In genomic region chr1:60621524-60621923, GRCh38 we compare ENCODE assay signal across 8 cellular contexts.
DNase-seq lines count a peak whose midpoint lies in the region; ATAC-seq and TF ChIP-seq lines count a peak whose summit lies in the region.

No MANE protein-coding gene starts in this region.

- no peak for TF ChIP-seq POLR2A in body of pancreas (IDR thresholded peaks at IDR 0.05)

- 10 to 22% methylated on average over 10 of the region's 10 CpGs for WGBS in body of pancreas, 2 donors

- no peaks in the 10 kb centered on the region for H3K36me3 ChIP-seq in body of pancreas (replicated peaks in 1 of 2; ENCODE audit: insufficient read depth in 1 of 2, low read depth in 2 of 2)

- POLR2A ChIA-PET in GM10248 (lab: Yijun Ruan, JAX) = no interaction called here

- H3K9me3 ChIP-seq in body of pancreas = no peaks in the 10 kb centered on the region

- peak; percentile 89 for ATAC-seq in body of pancreas

- H3K4me3 ChIP-seq in body of pancreas = no peak overlapping the region

- intact Hi-C loops in body of pancreas (cut with DNase I) = no loop called here

- CTCF ChIA-PET in GM10248 (lab: Yijun Ruan, JAX) = interaction anchor here (1.2 kb wide), 1 partner anchor 11 kb away, joined by 3 read pairs; no protein-coding TSS in a partner anchor

- peak overlapping the region in 3 of 4 donors; percentile 13 to 67 (median 17) for H3K27ac ChIP-seq in body of pancreas

- TF ChIP-seq CTCF in body of pancreas (IDR thresholded peaks at IDR 0.05) (no peak), GM10248 (IDR thresholded peaks at IDR 0.05; ENCODE audit: control extremely low read depth, extremely low read depth, low read depth, missing control alignments) (no peak)

- DNase-seq in DMS153 (lab: John Stamatoyannopoulos, UW) (peak; percentile 69), NCI-H2081 treated with DMSO at 0.1 percent for 48 hours (lab: John Stamatoyannopoulos, UW) (peak; percentile 97), body of pancreas (peak in 3 of 4 donors; percentile 19 to 42 (median 42)), mucosa of gallbladder (ENCODE audit: low spot score) (peak; percentile 19), NCI-H2171 (lab: John Stamatoyannopoulos, UW) (no peak), DMS53 treated with DMSO at 0.1 percent for 48 hours (lab: John Stamatoyannopoulos, UW; ENCODE audit: unreplicated experiment) (no peak), GM19238 (ENCODE audit: insufficient read length, low spot score) (no peak), GM10248 (ENCODE audit: extremely low spot score) (no peak)

- no peaks in the 10 kb centered on the region for H3K27me3 ChIP-seq in body of pancreas

- peaks cover 3% of the 10 kb centered on the region for H3K4me1 ChIP-seq in body of pancreas

Comparison
In these comparisons a context has a peak if more than half of its experiments do, and no peak if none do; other contexts are left out.
1. DNase-seq: peak in DMS153 (single experiment), NCI-H2081 treated with DMSO at 0.1 percent for 48 hours (single experiment), body of pancreas (3 of 4) and mucosa of gallbladder (single experiment); none in NCI-H2171 (single experiment), DMS53 treated with DMSO at 0.1 percent for 48 hours (single experiment), GM19238 (single experiment) and GM10248 (single experiment).